8 cellular contexts compared by ENCODE assay signal in the genomic region with DNA sequence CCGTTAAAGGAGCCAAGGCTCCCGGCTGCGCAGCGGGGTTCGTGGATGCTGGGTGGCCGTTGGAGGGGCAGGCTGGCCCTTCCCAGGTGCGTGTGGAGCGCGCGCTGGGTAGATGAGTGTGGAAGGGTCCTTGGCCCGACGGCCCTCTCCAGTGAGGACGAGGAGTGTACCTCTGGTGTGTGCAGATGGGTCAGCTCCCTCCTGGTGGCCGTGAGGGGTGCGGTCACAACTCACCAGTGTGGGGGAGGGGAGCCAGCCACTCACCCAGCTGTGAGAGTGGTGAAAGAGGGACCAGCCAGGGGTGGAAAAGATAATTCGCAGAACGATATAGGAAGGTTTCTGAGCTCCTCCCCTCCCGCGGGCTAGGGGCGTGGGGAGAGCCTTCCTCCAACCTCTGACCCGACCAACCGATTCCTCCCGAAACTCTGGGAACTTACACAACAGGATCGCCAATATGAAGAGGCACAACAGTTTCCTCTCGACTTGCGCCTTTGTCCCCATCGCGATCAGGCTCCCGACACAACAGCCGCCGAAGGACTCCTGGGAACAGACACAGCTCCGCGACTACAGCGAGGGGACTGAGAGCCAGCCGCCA. TPM values are rescaled to one million over a fixed set of nuclear protein-coding genes. Genes with fewer than 3 reads are reported as not detected.
DNase-seq lines count a peak whose midpoint lies in the region; ATAC-seq and TF ChIP-seq lines count a peak whose summit lies in the region.

TSS of gene F11R (minus strand) at position 580 of the 595 bp plus-strand sequence. CDS start at position 501, 79 bp downstream.

- peak; percentile 64 for DNase-seq in CD1c-positive myeloid dendritic cell (ENCODE audit: extremely low spot score)
- no peak for DNase-seq in NCI-H460 (ENCODE audit: extremely low read depth, low read depth)
- DNase-seq in ascending aorta (ENCODE audit: low spot score in 2 of 2) = no peak
- peak; percentile 58 to 79 (median 77) for DNase-seq in right cardiac atrium
- DNase-seq in pulmonary artery endothelial cell (ENCODE audit: low read depth, low spot score) = no peak

- no peaks in the 10 kb centered on the region for H3K36me3 ChIP-seq in ascending aorta

- H3K27me3 ChIP-seq in ascending aorta (no peaks in the 10 kb centered on the region), right cardiac atrium (ENCODE audit: control insufficient read depth, insufficient read depth) (no peaks in the 10 kb centered on the region)

- peaks cover 0 to 13% of the 10 kb centered on the region in 2 donors for H3K4me1 ChIP-seq in ascending aorta
- H3K4me1 ChIP-seq in right cardiac atrium (ENCODE audit: control insufficient read depth, insufficient read depth, low read length) = peaks cover 9% of the 10 kb centered on the region

- ATAC-seq in GM18502 (IDR thresholded peaks at IDR 0.05; ENCODE audit: poor library complexity, unreplicated experiment) (peak; percentile 33), HG02973 (IDR thresholded peaks at IDR 0.05; ENCODE audit: unreplicated experiment) (peak; percentile 40), right cardiac atrium (peak; percentile 81 to 82), GM18520 (IDR thresholded peaks at IDR 0.05; ENCODE audit: unreplicated experiment) (no peak)

- H3K9me3 ChIP-seq in ascending aorta (no peaks in the 10 kb centered on the region), right cardiac atrium (ENCODE audit: control insufficient read depth, low read length) (no peaks in the 10 kb centered on the region)

- H3K4me3 ChIP-seq in ascending aorta (peak within 1 kb of the TSS; percentile 62 to 70), right cardiac atrium (ENCODE audit: low read length) (peak within 1 kb of the TSS; percentile 71)

- intact Hi-C loops in ascending aorta (cut with DNase I) (no loop called here), right cardiac atrium (cut with DNase I) (no loop called here)

- H3K27ac ChIP-seq in ascending aorta (peak within 1 kb of the TSS in 1 of 2 donors; percentile 70), right cardiac atrium (ENCODE audit: low read length) (peak within 1 kb of the TSS; percentile 83)

- TF ChIP-seq CTCF in ascending aorta (IDR thresholded peaks at IDR 0.05) = peak in 1 of 3 experiments; percentile 12

- WGBS in right cardiac atrium = under 1% methylated on average over 35 of the region's 35 CpGs

RNA-seq across cellular contexts. Expression of gene F11R, which starts in this region (rescaled TPM):
- total RNA-seq in NCI-H460 (2014; rRNA removed; shearing (Covaris generic)) = 20.7 and 23.7 TPM in 2 replicates
- polyA plus RNA-seq in NCI-H460 (2014; cell fraction: nucleus; rRNA removed) = 12.4 and 29.5 TPM in 2 replicates
- total RNA-seq in ascending aorta (19.9 TPM), right cardiac atrium (10 to 100 TPM; 18.8 to 27.2 (median 25.3) TPM), pulmonary artery endothelial cell (242 and 246 TPM in 2 replicates)
- 12.6 TPM for polyA plus RNA-seq in right cardiac atrium

Comparison
In these comparisons a context has a peak if more than half of its experiments do, and no peak if none do; other contexts are left out.
1. DNase-seq: peak in CD1c-positive myeloid dendritic cell (single experiment) and right cardiac atrium (3 of 3); none in NCI-H460 (single experiment), ascending aorta (0 of 2) and pulmonary artery endothelial cell (single experiment).